In the genomic region with DNA sequence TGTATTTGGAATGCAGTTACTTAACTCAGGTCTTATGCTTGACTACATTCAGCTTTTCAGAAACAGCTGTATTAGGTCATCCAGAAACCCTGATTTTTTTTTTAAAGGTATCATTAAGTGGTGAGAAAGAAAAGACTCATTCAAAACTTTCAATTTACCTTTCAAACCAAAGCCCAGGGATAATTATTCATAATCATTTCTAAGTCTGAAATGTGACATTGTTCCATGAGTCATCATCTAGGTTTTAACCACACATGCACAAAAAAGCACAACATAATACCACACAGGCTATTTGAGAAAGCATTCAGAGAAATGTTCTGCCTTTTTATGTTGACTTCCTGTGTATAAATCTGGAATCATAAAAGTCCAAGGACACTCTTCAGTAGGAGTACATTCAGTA, we compare ENCODE assay signal across 21 cellular contexts.
A peak's percentile ranks its signal among the peaks of the same experiment; 100 is the strongest.
DNase-seq lines count a peak whose midpoint lies in the region; ATAC-seq and TF ChIP-seq lines count a peak whose summit lies in the region.
"Had no signal": no experiment of that assay in that cellular context is flagged by ENCODE, and none has a peak within 500 bp of the region (broad histone marks: within the 10 kb centered on the region; RNA-seq: fewer than 3 reads in every experiment).

No MANE protein-coding gene starts in this region.

- DNase-seq in BJ (ENCODE audit: low read depth), result peak; percentile 5
- DNase-seq in SK-MEL-5 (ENCODE audit: low read depth, low spot score), result peak; percentile 26
- DNase-seq in glomerular visceral epithelial cell (ENCODE audit: extremely low spot score), result peak; percentile 17
- no peak for DNase-seq in Karpas-422
- no peak for DNase-seq in thyroid gland
- DNase-seq in NCI-H2171 treated with DMSO at 0.1 percent for 48 hours (lab: John Stamatoyannopoulos, UW), result no peak
- DNase-seq: activated CD8-positive, alpha-beta memory T cell treated with anti-CD3 and anti-CD28 coated beads for 24 hours; activated naive CD4-positive, alpha-beta T cell treated with anti-CD3 and anti-CD28 coated beads, Interleukin-2, amount 10 ng/mL, durations not matched to agents 7 days and 5 days; GF-D8; immature natural killer cell; mesendoderm; NCI-H1694 treated with DMSO at 0.1 percent for 48 hours; NCI-H510A had no signal

- intact Hi-C loops in thyroid gland (cut with DNase I), result no loop called here

- H3K27me3 ChIP-seq in BJ (ENCODE audit: control insufficient read depth, insufficient read depth, low read length) (no peaks in the 10 kb centered on the region), Karpas-422 (ENCODE audit: low read length) (no peaks in the 10 kb centered on the region), thyroid gland (no peaks in the 10 kb centered on the region)
- H3K27me3 ChIP-seq: gastroesophageal sphincter had no signal

- no peaks in the 10 kb centered on the region for H3K79me2 ChIP-seq in Karpas-422 (ENCODE audit: low read length)

- ATAC-seq in GM19351 (IDR thresholded peaks at IDR 0.05; ENCODE audit: unreplicated experiment), result peak; percentile 43
- ATAC-seq in GM21619 (IDR thresholded peaks at IDR 0.05; ENCODE audit: unreplicated experiment), result no peak
- ATAC-seq: gastroesophageal sphincter, Panc1, right cardiac atrium had no signal

- no peaks in the 10 kb centered on the region for H3K9me2 ChIP-seq in Karpas-422 (replicated peaks; ENCODE audit: insufficient read depth, low read length)

- no peak overlapping the region for H2AFZ ChIP-seq in Karpas-422 (ENCODE audit: low read length)

- H3K4me3 ChIP-seq in BJ (ENCODE audit: low read depth, low read length), result no peak overlapping the region
- no peak overlapping the region for H3K4me3 ChIP-seq in Karpas-422 (ENCODE audit: low read length)
- H3K4me3 ChIP-seq in thyroid gland (replicated peaks in 1 of 3), result no peak overlapping the region
- H3K4me3 ChIP-seq: gastroesophageal sphincter, HAP-1, tibial nerve had no signal

- no peak for TF ChIP-seq POLR2A in thyroid gland (IDR thresholded peaks at IDR 0.05)

- H3K36me3 ChIP-seq in BJ (ENCODE audit: control insufficient read depth, insufficient read depth, low read length) (no peaks in the 10 kb centered on the region), Karpas-422 (ENCODE audit: insufficient read depth, low read length) (no peaks in the 10 kb centered on the region), thyroid gland (no peaks in the 10 kb centered on the region)
- H3K36me3 ChIP-seq: gastroesophageal sphincter, HAP-1, tibial nerve had no signal

- CTCF ChIA-PET in BJ (lab: Yijun Ruan, JAX), result no interaction called here

- no peaks in the 10 kb centered on the region for H4K20me1 ChIP-seq in Karpas-422 (ENCODE audit: insufficient read depth, low read depth, low read length)

- no peak overlapping the region for H3K27ac ChIP-seq in Karpas-422 (ENCODE audit: low read length)
- no peak overlapping the region for H3K27ac ChIP-seq in thyroid gland
- H3K27ac ChIP-seq: gastroesophageal sphincter, VCaP had no signal

- no peaks in the 10 kb centered on the region for H3K4me1 ChIP-seq in Karpas-422 (ENCODE audit: low read length)
- no peaks in the 10 kb centered on the region for H3K4me1 ChIP-seq in thyroid gland
- H3K4me1 ChIP-seq: gastroesophageal sphincter, tibial nerve had no signal

- peaks cover 5% of the 10 kb centered on the region; the same call in 1 of the 2 replicates for H3K9me3 ChIP-seq in Karpas-422 (ENCODE audit: low read length)
- no peaks in the 10 kb centered on the region for H3K9me3 ChIP-seq in thyroid gland
- H3K9me3 ChIP-seq: gastroesophageal sphincter, HAP-1, tibial nerve had no signal

- H3K9ac ChIP-seq in Karpas-422 (ENCODE audit: low read length), result no peak overlapping the region

- POLR2A ChIA-PET in BJ (lab: Charles Lee), result interaction anchor here (0.6 kb wide), 1 partner anchor 59 kb away, joined by 5 read pairs; no protein-coding TSS in a partner anchor

- no peak overlapping the region for H3K4me2 ChIP-seq in Karpas-422 (ENCODE audit: low read depth, low read length, poor library complexity, severe bottlenecking)

- in situ Hi-C loops in SK-MEL-5 (cut with HindIII; ENCODE audit: low pct_unique_long_range_greater_than_20kb, low sequenced_read_pairs), result no loop called here

- TF ChIP-seq CTCF in BJ (IDR thresholded peaks at IDR 0.05; ENCODE audit: insufficient read depth, low read depth, low read length) (no peak), thyroid gland (IDR thresholded peaks at IDR 0.05) (no peak)

Comparison
In these comparisons a context has a peak if more than half of its experiments do, and no peak if none do; other contexts are left out.
1. DNase-seq: peak in BJ (single experiment), SK-MEL-5 (single experiment) and glomerular visceral epithelial cell (single experiment); none in Karpas-422 (single experiment), thyroid gland (0 of 2) and NCI-H2171 treated with DMSO at 0.1 percent for 48 hours (single experiment).